Comparison of ENCODE assay signal across 31 cellular contexts in genomic region chr5:51582871-51583384, GRCh38.
"Had no signal": no experiment of that assay in that cellular context is flagged by ENCODE, and none has a peak within 500 bp of the region (broad histone marks: within the 10 kb centered on the region; RNA-seq: fewer than 3 reads in every experiment).

No MANE protein-coding gene starts in this region.

- H3K27me3 Mint-ChIP-seq: activated CD4-positive, alpha-beta T cell treated with anti-CD3 and anti-CD28 coated beads for 36 hours; activated CD4-positive, alpha-beta T cell treated with anti-CD3 and anti-CD28 coated beads, Interleukin-2, amount 10 ng/mL, durations not matched to agents 7 days and 5 days; activated T-cell treated with anti-CD3 and anti-CD28 coated beads, Interleukin-2, amount 50 U/mL, for 24 hours had no signal

- H3K4me3 ChIP-seq: adrenal gland, MG63, Peyer's patch, SJSA1 had no signal

- H3K27ac Mint-ChIP-seq: activated CD4-positive, alpha-beta T cell treated with anti-CD3 and anti-CD28 coated beads for 36 hours; activated CD4-positive, alpha-beta T cell treated with anti-CD3 and anti-CD28 coated beads, Interleukin-2, amount 10 ng/mL, durations not matched to agents 7 days and 5 days; activated CD8-positive, alpha-beta T cell treated with anti-CD3 and anti-CD28 coated beads, Interleukin-2, amount 10 ng/mL, durations not matched to agents 7 days and 5 days; activated naive CD4-positive, alpha-beta T cell treated with anti-CD3 and anti-CD28 coated beads, Interleukin-2, amount 50 U/mL, for 72 hours; activated T-cell treated with anti-CD3 and anti-CD28 coated beads, Interleukin-2, amount 50 U/mL, for 24 hours; activated T-helper 2 cell treated with anti-CD3 and anti-CD28 coated beads, Interferon-gamma antibody, Interleukin-2, Interleukin-4, amounts not matched to agents 10 μg/mL and 5 μg/mL and 100 μg/mL, durations not matched to agents 14 hours and 24 hours and 36 hours; brain had no signal

- DNase-seq: activated CD4-positive, alpha-beta T cell treated with anti-CD3 and anti-CD28 coated beads for 36 hours; activated CD4-positive, alpha-beta T cell treated with anti-CD3 and anti-CD28 coated beads, Interleukin-2, amount 10 ng/mL, durations not matched to agents 7 days and 5 days; activated CD4-positive, alpha-beta T cell treated with anti-CD3 and anti-CD28 coated beads, Interleukin-2, amount 50 U/mL, for 48 hours; activated CD8-positive, alpha-beta T cell treated with anti-CD3 and anti-CD28 coated beads, Interleukin-2, amount 10 ng/mL, durations not matched to agents 7 days and 5 days; activated gamma-delta T cell; activated naive CD4-positive, alpha-beta T cell treated with Interleukin-2 at 50 U/mL for 16 hours; activated T-cell treated with anti-CD3 and anti-CD28 coated beads, Interleukin-2, amount 50 U/mL, for 24 hours; adrenal gland; caudate nucleus; cerebellar nuclear complex; Kasumi-1; KG1; MG63; NCI-H1048; NCI-H1105 treated with DMSO at 0.1 percent for 48 hours; NCI-H146; NCI-H187; NCI-H2029 treated with DMSO at 0.1 percent for 48 hours; NCI-H2107; NCI-H226; NCI-H446 treated with DMSO at 0.1 percent for 48 hours; NCI-H524; PC-3; Peyer's patch; RPMI8226; SHP77 treated with DMSO at 0.1 percent for 48 hours had no signal

- ATAC-seq: activated CD4-positive, alpha-beta T cell treated with anti-CD3 and anti-CD28 coated beads for 36 hours; activated CD4-positive, CD25-positive, alpha-beta regulatory T cell treated with anti-CD3 and anti-CD28 coated beads, Interleukin-2, amount 50 U/mL, for 24 hours; activated CD8-positive, alpha-beta T cell treated with anti-CD3 and anti-CD28 coated beads, Interleukin-2, amount 10 ng/mL, durations not matched to agents 7 days and 5 days; activated naive CD4-positive, alpha-beta T cell treated with anti-CD3 and anti-CD28 coated beads, Interleukin-2, amount 50 U/mL, for 72 hours; PC-3 had no signal

- H3K9me3 Mint-ChIP-seq: activated CD4-positive, alpha-beta T cell treated with anti-CD3 and anti-CD28 coated beads, Interleukin-2, amount 10 ng/mL, durations not matched to agents 7 days and 5 days; activated T-helper 2 cell treated with anti-CD3 and anti-CD28 coated beads, Interferon-gamma antibody, Interleukin-2, Interleukin-4, amounts not matched to agents 10 μg/mL and 5 μg/mL and 100 μg/mL, durations not matched to agents 14 hours and 24 hours and 36 hours; brain had no signal

- H3K4me1 Mint-ChIP-seq: activated CD4-positive, alpha-beta T cell treated with anti-CD3 and anti-CD28 coated beads for 36 hours; activated CD4-positive, alpha-beta T cell treated with anti-CD3 and anti-CD28 coated beads, Interleukin-2, amount 10 ng/mL, durations not matched to agents 7 days and 5 days had no signal

- H3K36me3 Mint-ChIP-seq: activated naive CD4-positive, alpha-beta T cell treated with anti-CD3 and anti-CD28 coated beads, Interleukin-2, amount 50 U/mL, for 72 hours; brain had no signal

- H3K4me3 Mint-ChIP-seq: activated CD4-positive, alpha-beta T cell treated with anti-CD3 and anti-CD28 coated beads for 36 hours; activated CD4-positive, alpha-beta T cell treated with anti-CD3 and anti-CD28 coated beads, Interleukin-2, amount 10 ng/mL, durations not matched to agents 7 days and 5 days; activated CD8-positive, alpha-beta T cell treated with anti-CD3 and anti-CD28 coated beads, Interleukin-2, amount 10 ng/mL, durations not matched to agents 7 days and 5 days; activated T-cell treated with anti-CD3 and anti-CD28 coated beads, Interleukin-2, amount 50 U/mL, for 24 hours; brain had no signal
